Comparison of ENCODE assay signal across 8 cellular contexts in the genomic region with DNA sequence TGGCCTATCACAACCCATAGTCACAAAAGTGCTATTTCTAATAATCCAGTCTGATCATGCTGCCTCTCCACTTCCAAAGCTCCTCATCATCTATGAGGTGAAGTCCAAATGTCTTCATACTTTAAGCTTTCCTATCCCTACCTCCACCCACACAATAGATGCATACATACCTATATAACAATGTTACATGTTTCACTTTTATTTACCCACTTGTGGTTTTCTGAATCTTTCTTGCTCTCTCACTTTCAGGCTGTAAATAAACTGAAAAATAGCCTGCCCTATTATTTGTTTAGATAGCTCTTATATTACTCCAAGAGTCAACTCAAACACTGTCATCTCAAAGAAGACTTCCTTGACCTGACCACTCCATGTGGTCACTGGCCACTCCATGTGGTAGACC.
"Had no signal": no experiment of that assay in that cellular context is flagged by ENCODE, and none has a peak within 500 bp of the region (broad histone marks: within the 10 kb centered on the region; RNA-seq: fewer than 3 reads in every experiment).

No MANE protein-coding gene starts in this region.

- H2AFZ ChIP-seq: GM23338 had no signal

- DNase-seq: H9, HCEC 1CT, IMR-90, KG1 had no signal

- H3K4me1 Mint-ChIP-seq: GM23338, H9 had no signal

- H3K4me3 ChIP-seq: GM23338, K562 had no signal

- H3K27ac Mint-ChIP-seq: GM23338, H9 had no signal

- H3K4me2 ChIP-seq: GM23338 had no signal

- FAIRE-seq: H1, H54, K562 had no signal

- ATAC-seq: GM23338, K562 had no signal

- H3K4me3 Mint-ChIP-seq: GM23338, H9 had no signal
